In the genomic region with DNA sequence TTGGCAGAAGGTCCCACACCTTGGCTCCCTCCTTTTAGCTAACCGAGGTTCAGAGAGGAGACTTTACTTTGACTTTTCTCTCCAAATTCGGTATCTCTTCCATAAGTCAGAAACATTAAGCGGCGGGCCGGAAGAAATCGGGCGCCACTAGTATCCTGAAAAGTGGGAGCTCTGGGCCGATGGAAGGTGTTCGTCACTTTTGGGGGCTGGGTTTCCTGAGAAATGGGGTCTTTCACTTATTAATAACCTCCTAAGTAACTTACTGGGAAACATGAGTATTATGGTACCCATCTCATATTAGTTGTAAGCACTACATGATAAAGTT, we compare ENCODE assay signal across 1 cellular context.
TF ChIP-seq lines count a peak whose summit lies in the region.

No MANE protein-coding gene starts in this region.

TF ChIP-seq in GM23338, 12 proteins besides CTCF, POLR2A, EP300 and RAD21 (continued from another document):
- TF ChIP-seq ZNF462 (CRISPR knock-in tag; IDR thresholded peaks at IDR 0.05), result no peak
